In genomic region chr1:177817969-177818872, GRCh38 we compare ENCODE assay signal across 11 cellular contexts.
A peak's percentile ranks its signal among the peaks of the same experiment; 100 is the strongest.
DNase-seq lines count a peak whose midpoint lies in the region; ATAC-seq, FAIRE-seq and TF ChIP-seq lines count a peak whose summit lies in the region.
"Had no signal": no experiment of that assay in that cellular context is flagged by ENCODE, and none has a peak within 500 bp of the region (broad histone marks: within the 10 kb centered on the region; RNA-seq: fewer than 3 reads in every experiment).

No MANE protein-coding gene starts in this region.

- H3K36me3 Mint-ChIP-seq in nephron (ENCODE audit: low read depth) = no peaks in the 10 kb centered on the region
- H3K36me3 Mint-ChIP-seq in activated T-helper 17 cell treated with anti-CD3 and anti-CD28 coated beads, Interleukin-2, amount 50 U/mL, for 72 hours (ENCODE audit: low read depth) = no peaks in the 10 kb centered on the region

- no peak overlapping the region for H3K4me3 Mint-ChIP-seq in nephron
- no peak overlapping the region for H3K4me3 Mint-ChIP-seq in activated T-helper 17 cell treated with anti-CD3 and anti-CD28 coated beads, Interleukin-2, amount 50 U/mL, for 72 hours

- no peak for DNase-seq in D721Med (ENCODE audit: insufficient read length, low spot score)
- DNase-seq in COLO668 (lab: John Stamatoyannopoulos, UW; ENCODE audit: unreplicated experiment) = no peak
- DNase-seq: activated CD4-positive, alpha-beta T cell treated with anti-CD3 and anti-CD28 coated beads, Interleukin-2, amount 50 U/mL, for 1 hour; DMS79 treated with DMSO at 0.1 percent for 48 hours; ovary had no signal

- peaks cover 19% of the 10 kb centered on the region for H3K9me3 Mint-ChIP-seq in nephron
- peaks cover 24% of the 10 kb centered on the region for H3K9me3 Mint-ChIP-seq in activated T-helper 17 cell treated with anti-CD3 and anti-CD28 coated beads, Interleukin-2, amount 50 U/mL, for 72 hours

- peak overlapping the region; percentile 19 to 88 (median 64) for H3K27ac Mint-ChIP-seq in nephron
- H3K27ac Mint-ChIP-seq in activated T-helper 17 cell treated with anti-CD3 and anti-CD28 coated beads, Interleukin-2, amount 50 U/mL, for 72 hours = no peak overlapping the region

- peaks cover 62% of the 10 kb centered on the region for H3K27me3 Mint-ChIP-seq in nephron (ENCODE audit: low read depth)
- H3K27me3 Mint-ChIP-seq in activated T-helper 17 cell treated with anti-CD3 and anti-CD28 coated beads, Interleukin-2, amount 50 U/mL, for 72 hours = no peaks in the 10 kb centered on the region

- TF ChIP-seq CTCF in nephron (IDR thresholded peaks at IDR 0.05; ENCODE audit: unreplicated experiment in 3 of 3) (peak in 1 of 3 experiments; percentile 7), D721Med (IDR thresholded peaks at IDR 0.05; ENCODE audit: insufficient read depth, missing control alignments) (no peak)

- no peak for FAIRE-seq in D721Med (lab: Jason Lieb, UNC)

- peaks cover 5% of the 10 kb centered on the region for H3K4me1 Mint-ChIP-seq in nephron
- H3K4me1 Mint-ChIP-seq in activated T-helper 17 cell treated with anti-CD3 and anti-CD28 coated beads, Interleukin-2, amount 50 U/mL, for 72 hours = no peaks in the 10 kb centered on the region

- ATAC-seq in GM18909 (IDR thresholded peaks at IDR 0.05; ENCODE audit: poor library complexity, unreplicated experiment) (peak; percentile 99), GM21786 (IDR thresholded peaks at IDR 0.05; ENCODE audit: unreplicated experiment) (peak; percentile 97), HG03378 (IDR thresholded peaks at IDR 0.05; ENCODE audit: unreplicated experiment) (peak; percentile 97)
- ATAC-seq in activated T-helper 17 cell treated with anti-CD3 and anti-CD28 coated beads, Interleukin-2, amount 50 U/mL, for 72 hours (replicated peaks) = no peak
- ATAC-seq: Right ventricle myocardium inferior had no signal
